Comparison of ENCODE assay signal across 11 cellular contexts in the genomic region with DNA sequence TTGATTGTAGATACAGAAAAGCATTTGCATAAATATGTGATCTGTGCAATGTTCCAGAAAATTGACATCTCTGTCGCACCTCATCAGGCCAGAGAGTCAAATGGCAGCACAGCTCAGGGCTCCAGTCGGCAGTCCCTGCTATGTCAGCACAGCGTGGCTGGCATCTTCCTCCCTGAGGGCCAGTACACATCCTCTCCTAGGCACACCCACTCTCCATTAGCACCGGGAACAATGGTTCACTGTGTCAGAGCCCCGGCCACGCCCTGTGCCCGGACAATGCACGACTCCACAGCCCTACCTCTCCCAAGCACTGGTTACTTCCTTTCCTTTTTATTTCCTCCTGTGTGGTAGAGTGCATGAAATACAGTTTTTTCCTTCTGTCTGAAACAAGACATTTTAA.
DNase-seq lines count a peak whose midpoint lies in the region; ATAC-seq and TF ChIP-seq lines count a peak whose summit lies in the region.
"Had no signal": no experiment of that assay in that cellular context is flagged by ENCODE, and none has a peak within 500 bp of the region (broad histone marks: within the 10 kb centered on the region; RNA-seq: fewer than 3 reads in every experiment).

No MANE protein-coding gene starts in this region.

- no peak overlapping the region for H3K4me3 ChIP-seq in upper lobe of left lung
- H3K4me3 ChIP-seq: testis had no signal

- H3K4me1 ChIP-seq in upper lobe of left lung, result peaks cover 0 to 11% (median 7%) of the 10 kb centered on the region in 4 donors
- H3K4me1 ChIP-seq: testis had no signal

- ATAC-seq in left colon (peak; percentile 100), upper lobe of left lung (ENCODE audit: low FRiP score in 2 of 2) (peak; percentile 68 to 91), GM19397 (IDR thresholded peaks at IDR 0.05; ENCODE audit: unreplicated experiment) (no peak)

- POLR2A ChIA-PET in GM10248 (lab: Yijun Ruan, JAX), result no interaction called here

- TF ChIP-seq CTCF in upper lobe of left lung (IDR thresholded peaks at IDR 0.05) (no peak), GM10248 (IDR thresholded peaks at IDR 0.05; ENCODE audit: control extremely low read depth, extremely low read depth, low read depth, missing control alignments) (no peak)

- H3K9me3 ChIP-seq in upper lobe of left lung, result no peaks in the 10 kb centered on the region
- H3K9me3 ChIP-seq: testis had no signal

- CTCF ChIA-PET in GM10248 (lab: Yijun Ruan, JAX), result interaction anchor here (0.9 to 2.4 kb wide), 6 partner anchors 9 to 53 kb away, joined by 3 to 10 read pairs (median 4); no protein-coding TSS in a partner anchor

- DNase-seq in NCI-H1105 treated with DMSO at 0.1 percent for 48 hours (lab: John Stamatoyannopoulos, UW), result peak; percentile 51
- no peak for DNase-seq in NCI-H1105 (lab: John Stamatoyannopoulos, UW)
- peak; percentile 89 for DNase-seq in SK-MEL-5 (ENCODE audit: low read depth, low spot score)
- peak; percentile 89 to 93 for DNase-seq in left colon
- peak; percentile 54 to 72 for DNase-seq in upper lobe of left lung
- DNase-seq in GM10248 (ENCODE audit: extremely low spot score), result no peak
- DNase-seq in germinal center (ENCODE audit: low spot score), result no peak
- DNase-seq: 8988T; activated naive CD4-positive, alpha-beta T cell treated with anti-CD3 and anti-CD28 coated beads, Interleukin-2, amount 10 ng/mL, durations not matched to agents 7 days and 5 days; testis had no signal

- TF ChIP-seq POLR2A in upper lobe of left lung (IDR thresholded peaks at IDR 0.05), result no peak

- no peaks in the 10 kb centered on the region for H3K36me3 ChIP-seq in upper lobe of left lung

- H3K27ac ChIP-seq in upper lobe of left lung, result peak overlapping the region in 2 of 4 donors; percentile 31 to 57
- H3K27ac ChIP-seq: testis had no signal

- in situ Hi-C loops in SK-MEL-5 (cut with HindIII; ENCODE audit: low pct_unique_long_range_greater_than_20kb, low sequenced_read_pairs), result no loop called here

- TF ChIP-seq EP300 in upper lobe of left lung (IDR thresholded peaks at IDR 0.05), result peak in 1 of 4 donors; percentile 16

- no peaks in the 10 kb centered on the region for H3K27me3 ChIP-seq in upper lobe of left lung
- H3K27me3 ChIP-seq: testis had no signal

- 47 to 51% methylated on average over 8 of the region's 8 CpGs for WGBS in upper lobe of left lung, 2 donors

- intact Hi-C loops in left colon (cut with DNase I, micrococcal nuclease), result no loop called here

Comparison
In these comparisons a context has a peak if more than half of its experiments do, and no peak if none do; other contexts are left out.
1. DNase-seq: peak in NCI-H1105 treated with DMSO at 0.1 percent for 48 hours (single experiment), SK-MEL-5 (single experiment), left colon (2 of 2) and upper lobe of left lung (2 of 2); none in NCI-H1105 (single experiment), GM10248 (single experiment) and germinal center (single experiment).